Comparison of ENCODE assay signal across 1 cellular context in genomic region chr1:208235983-208236761, GRCh38.
A peak's percentile ranks its signal among the peaks of the same experiment; 100 is the strongest.
TF ChIP-seq lines count a peak whose summit lies in the region.

No MANE protein-coding gene starts in this region.

TF ChIP-seq in HepG2, 621 proteins besides CTCF, POLR2A, EP300 and RAD21 (continued from another document and continues in another):
- TF ChIP-seq HMGXB3 (CRISPR knock-in tag; IDR thresholded peaks at IDR 0.05; ENCODE audit: borderline replicate concordance) = no peak
- TF ChIP-seq RBAK (CRISPR knock-in tag; IDR thresholded peaks at IDR 0.05) = no peak
- TF ChIP-seq ZNF430 (CRISPR knock-in tag; IDR thresholded peaks at IDR 0.05) = 0 out of 2 replicates have a peak, but pooled peaks have one; percentile 46
- TF ChIP-seq ASH2L (IDR thresholded peaks at IDR 0.05; ENCODE audit: insufficient read length, low read depth, low read length) = peak; percentile 43
- TF ChIP-seq ZNF674 (CRISPR knock-in tag; IDR thresholded peaks at IDR 0.05; ENCODE audit: low read depth) = no peak
- no peak for TF ChIP-seq MIXL1 (CRISPR knock-in tag; IDR thresholded peaks at IDR 0.05)
- no peak for TF ChIP-seq ZNF256 (CRISPR knock-in tag; conservative IDR thresholded peaks at IDR 0.05)
- peak; percentile 49; the same call in 1 of the 2 replicates for TF ChIP-seq NR2C2 (CRISPR knock-in tag; IDR thresholded peaks at IDR 0.05; ENCODE audit: borderline replicate concordance)
- TF ChIP-seq, protein P1, sequence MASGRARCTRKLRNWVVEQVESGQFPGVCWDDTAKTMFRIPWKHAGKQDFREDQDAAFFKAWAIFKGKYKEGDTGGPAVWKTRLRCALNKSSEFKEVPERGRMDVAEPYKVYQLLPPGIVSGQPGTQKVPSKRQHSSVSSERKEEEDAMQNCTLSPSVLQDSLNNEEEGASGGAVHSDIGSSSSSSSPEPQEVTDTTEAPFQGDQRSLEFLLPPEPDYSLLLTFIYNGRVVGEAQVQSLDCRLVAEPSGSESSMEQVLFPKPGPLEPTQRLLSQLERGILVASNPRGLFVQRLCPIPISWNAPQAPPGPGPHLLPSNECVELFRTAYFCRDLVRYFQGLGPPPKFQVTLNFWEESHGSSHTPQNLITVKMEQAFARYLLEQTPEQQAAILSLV (CRISPR knock-in tag; IDR thresholded peaks at IDR 0.05; ENCODE audit: borderline replicate concordance) = no peak
- TF ChIP-seq UBTF (CRISPR knock-in tag; IDR thresholded peaks at IDR 0.05) = no peak
- TF ChIP-seq, protein P2, sequence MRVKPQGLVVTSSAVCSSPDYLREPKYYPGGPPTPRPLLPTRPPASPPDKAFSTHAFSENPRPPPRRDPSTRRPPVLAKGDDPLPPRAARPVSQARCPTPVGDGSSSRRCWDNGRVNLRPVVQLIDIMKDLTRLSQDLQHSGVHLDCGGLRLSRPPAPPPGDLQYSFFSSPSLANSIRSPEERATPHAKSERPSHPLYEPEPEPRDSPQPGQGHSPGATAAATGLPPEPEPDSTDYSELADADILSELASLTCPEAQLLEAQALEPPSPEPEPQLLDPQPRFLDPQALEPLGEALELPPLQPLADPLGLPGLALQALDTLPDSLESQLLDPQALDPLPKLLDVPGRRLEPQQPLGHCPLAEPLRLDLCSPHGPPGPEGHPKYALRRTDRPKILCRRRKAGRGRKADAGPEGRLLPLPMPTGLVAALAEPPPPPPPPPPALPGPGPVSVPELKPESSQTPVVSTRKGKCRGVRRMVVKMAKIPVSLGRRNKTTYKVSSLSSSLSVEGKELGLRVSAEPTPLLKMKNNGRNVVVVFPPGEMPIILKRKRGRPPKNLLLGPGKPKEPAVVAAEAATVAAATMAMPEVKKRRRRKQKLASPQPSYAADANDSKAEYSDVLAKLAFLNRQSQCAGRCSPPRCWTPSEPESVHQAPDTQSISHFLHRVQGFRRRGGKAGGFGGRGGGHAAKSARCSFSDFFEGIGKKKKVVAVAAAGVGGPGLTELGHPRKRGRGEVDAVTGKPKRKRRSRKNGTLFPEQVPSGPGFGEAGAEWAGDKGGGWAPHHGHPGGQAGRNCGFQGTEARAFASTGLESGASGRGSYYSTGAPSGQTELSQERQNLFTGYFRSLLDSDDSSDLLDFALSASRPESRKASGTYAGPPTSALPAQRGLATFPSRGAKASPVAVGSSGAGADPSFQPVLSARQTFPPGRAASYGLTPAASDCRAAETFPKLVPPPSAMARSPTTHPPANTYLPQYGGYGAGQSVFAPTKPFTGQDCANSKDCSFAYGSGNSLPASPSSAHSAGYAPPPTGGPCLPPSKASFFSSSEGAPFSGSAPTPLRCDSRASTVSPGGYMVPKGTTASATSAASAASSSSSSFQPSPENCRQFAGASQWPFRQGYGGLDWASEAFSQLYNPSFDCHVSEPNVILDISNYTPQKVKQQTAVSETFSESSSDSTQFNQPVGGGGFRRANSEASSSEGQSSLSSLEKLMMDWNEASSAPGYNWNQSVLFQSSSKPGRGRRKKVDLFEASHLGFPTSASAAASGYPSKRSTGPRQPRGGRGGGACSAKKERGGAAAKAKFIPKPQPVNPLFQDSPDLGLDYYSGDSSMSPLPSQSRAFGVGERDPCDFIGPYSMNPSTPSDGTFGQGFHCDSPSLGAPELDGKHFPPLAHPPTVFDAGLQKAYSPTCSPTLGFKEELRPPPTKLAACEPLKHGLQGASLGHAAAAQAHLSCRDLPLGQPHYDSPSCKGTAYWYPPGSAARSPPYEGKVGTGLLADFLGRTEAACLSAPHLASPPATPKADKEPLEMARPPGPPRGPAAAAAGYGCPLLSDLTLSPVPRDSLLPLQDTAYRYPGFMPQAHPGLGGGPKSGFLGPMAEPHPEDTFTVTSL (CRISPR knock-in tag; IDR thresholded peaks at IDR 0.05; ENCODE audit: borderline replicate concordance) = peak; percentile 62; the same call in 1 of the 2 replicates
- TF ChIP-seq, protein P3, sequence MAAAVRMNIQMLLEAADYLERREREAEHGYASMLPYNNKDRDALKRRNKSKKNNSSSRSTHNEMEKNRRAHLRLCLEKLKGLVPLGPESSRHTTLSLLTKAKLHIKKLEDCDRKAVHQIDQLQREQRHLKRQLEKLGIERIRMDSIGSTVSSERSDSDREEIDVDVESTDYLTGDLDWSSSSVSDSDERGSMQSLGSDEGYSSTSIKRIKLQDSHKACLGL (CRISPR knock-in tag; IDR thresholded peaks at IDR 0.05) = no peak
- no peak for TF ChIP-seq ZFP36 (IDR thresholded peaks at IDR 0.05; ENCODE audit: borderline replicate concordance, low read depth, low read length, partially characterized antibody)
- no peak for TF ChIP-seq ZNF280D (CRISPR knock-in tag; IDR thresholded peaks at IDR 0.05)
- TF ChIP-seq DZIP1 (CRISPR knock-in tag; IDR thresholded peaks at IDR 0.05) = no peak
- no peak for TF ChIP-seq NCOA5 (CRISPR knock-in tag; IDR thresholded peaks at IDR 0.05)
- TF ChIP-seq AGO2 (optimal IDR thresholded peaks at IDR 0.05; ENCODE audit: low read depth, low read length) = no peak
- no peak for TF ChIP-seq ARNTL (CRISPR knock-in tag; IDR thresholded peaks at IDR 0.05)
- no peak for TF ChIP-seq ZNF644 (CRISPR knock-in tag; IDR thresholded peaks at IDR 0.05; ENCODE audit: low read depth)
- TF ChIP-seq, protein P4, sequence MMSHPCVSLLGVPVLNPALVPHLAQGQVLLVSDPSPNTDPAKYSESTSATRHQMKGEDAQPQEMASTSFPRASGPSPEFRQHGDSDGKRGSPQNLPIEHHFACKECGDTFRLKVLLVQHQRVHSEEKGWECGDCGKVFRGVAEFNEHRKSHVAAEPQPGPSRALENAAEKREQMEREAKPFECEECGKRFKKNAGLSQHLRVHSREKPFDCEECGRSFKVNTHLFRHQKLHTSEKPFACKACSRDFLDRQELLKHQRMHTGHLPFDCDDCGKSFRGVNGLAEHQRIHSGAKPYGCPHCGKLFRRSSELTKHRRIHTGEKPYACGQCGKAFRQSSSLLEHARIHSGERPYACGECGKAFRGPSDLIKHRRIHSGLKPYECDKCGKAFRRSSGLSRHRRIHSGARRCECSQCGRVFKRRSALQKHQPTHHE (CRISPR knock-in tag; IDR thresholded peaks at IDR 0.05; ENCODE audit: borderline replicate concordance) = no peak; the same call in 1 of the 2 replicates
- no peak for TF ChIP-seq ZNF557 (CRISPR knock-in tag; IDR thresholded peaks at IDR 0.05)
- TF ChIP-seq ZNF441 (CRISPR knock-in tag; IDR thresholded peaks at IDR 0.05; ENCODE audit: borderline replicate concordance) = no peak
- TF ChIP-seq ZSCAN9 (CRISPR knock-in tag; IDR thresholded peaks at IDR 0.05; ENCODE audit: borderline replicate concordance) = no peak
- no peak for TF ChIP-seq PAWR (CRISPR knock-in tag; IDR thresholded peaks at IDR 0.05; ENCODE audit: borderline replicate concordance)
- TF ChIP-seq MIER2 (CRISPR knock-in tag; IDR thresholded peaks at IDR 0.05) = no peak
- TF ChIP-seq, protein P5, sequence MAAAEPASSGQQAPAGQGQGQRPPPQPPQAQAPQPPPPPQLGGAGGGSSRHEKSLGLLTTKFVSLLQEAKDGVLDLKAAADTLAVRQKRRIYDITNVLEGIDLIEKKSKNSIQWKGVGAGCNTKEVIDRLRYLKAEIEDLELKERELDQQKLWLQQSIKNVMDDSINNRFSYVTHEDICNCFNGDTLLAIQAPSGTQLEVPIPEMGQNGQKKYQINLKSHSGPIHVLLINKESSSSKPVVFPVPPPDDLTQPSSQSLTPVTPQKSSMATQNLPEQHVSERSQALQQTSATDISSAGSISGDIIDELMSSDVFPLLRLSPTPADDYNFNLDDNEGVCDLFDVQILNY (CRISPR knock-in tag; conservative IDR thresholded peaks at IDR 0.05) = no peak
- no peak for TF ChIP-seq ZSCAN20 (CRISPR knock-in tag; IDR thresholded peaks at IDR 0.05; ENCODE audit: borderline replicate concordance)
- TF ChIP-seq GABPB1 (CRISPR knock-in tag; IDR thresholded peaks at IDR 0.05) = no peak
- TF ChIP-seq PBX2 (CRISPR knock-in tag; IDR thresholded peaks at IDR 0.05) = no peak
- TF ChIP-seq TEAD3 (CRISPR knock-in tag; optimal IDR thresholded peaks at IDR 0.05; ENCODE audit: borderline replicate concordance) = no peak
- no peak for TF ChIP-seq TBP (CRISPR knock-in tag; IDR thresholded peaks at IDR 0.05)
- TF ChIP-seq MXI1 (IDR thresholded peaks at IDR 0.05; ENCODE audit: borderline replicate concordance, low read depth, low read length) = no peak
- TF ChIP-seq ZNF567 (CRISPR knock-in tag; IDR thresholded peaks at IDR 0.05; ENCODE audit: borderline replicate concordance) = no peak
- TF ChIP-seq NBN (conservative IDR thresholded peaks at IDR 0.05) = no peak
- no peak for TF ChIP-seq TAF1 (CRISPR knock-in tag; IDR thresholded peaks at IDR 0.05)
